In genomic region chr10:101123085-101123814, GRCh38 we compare ENCODE assay signal across 12 cellular contexts. TPM values are rescaled to one million over a fixed set of nuclear protein-coding genes. Genes with fewer than 3 reads are reported as not detected.
DNase-seq lines count a peak whose midpoint lies in the region; ATAC-seq, FAIRE-seq and TF ChIP-seq lines count a peak whose summit lies in the region.
"Had no signal": no experiment of that assay in that cellular context is flagged by ENCODE, and none has a peak within 500 bp of the region (broad histone marks: within the 10 kb centered on the region; RNA-seq: fewer than 3 reads in every experiment).

No MANE protein-coding gene starts in this region.

- H3K27me3 ChIP-seq in A673 (replicated peaks; ENCODE audit: insufficient read depth, low read depth, low read length, poor library complexity) (peaks cover 79% of the 10 kb centered on the region), GM23248 (replicated peaks; ENCODE audit: insufficient read depth) (peaks cover 86% of the 10 kb centered on the region), body of pancreas (peaks cover 0 to 22% of the 10 kb centered on the region in 2 donors), mucosa of rectum (ENCODE audit: control insufficient read depth in 2 of 2, insufficient read depth in 2 of 2, low read length in 2 of 2) (peaks cover 36 to 47% of the 10 kb centered on the region in 2 donors)

- H2AFZ ChIP-seq in GM23248 = no peak overlapping the region

- in situ Hi-C loops in GM23248 (cut with MboI) = no loop called here

- TF ChIP-seq CTCF in A673 (conservative IDR thresholded peaks at IDR 0.05; ENCODE audit: low read depth, low read length) (no peak), body of pancreas (IDR thresholded peaks at IDR 0.05) (no peak)

- CTCF ChIA-PET in A673 (lab: Charles Lee) = interaction anchor here (0.7 to 2.6 kb wide), 2 partner anchors 19 to 56 kb away, joined by 3 to 10 read pairs; no protein-coding TSS in a partner anchor

- BruUV-seq in A673 (replicated peaks; lab: Mats Ljungman, UMichigan) = no TSS peak

- H3K4me2 ChIP-seq in GM23248 (ENCODE audit: unreplicated experiment) = no peak overlapping the region

- DNase-seq in A673 (ENCODE audit: low spot score) (no peak), GM23248 (peak; percentile 16), body of pancreas (peak in 1 of 4 donors; percentile 37), RKO (ENCODE audit: low spot score) (no peak), RCC 7860 (ENCODE audit: low spot score) (no peak), HUDEP-2 (lab: John Stamatoyannopoulos, UW; ENCODE audit: unreplicated experiment in 76 of 76) (no peak)
- DNase-seq in activated CD4-positive, alpha-beta T cell treated with anti-CD3 and anti-CD28 coated beads, Interleukin-2, amount 50 U/mL, for 48 hours = no peak
- DNase-seq: foreskin keratinocyte, GF-D8, NCI-H187, occipital lobe had no signal

- H4K20me1 ChIP-seq in GM23248 (ENCODE audit: insufficient read depth) = no peaks in the 10 kb centered on the region

- no peak for FAIRE-seq in RCC 7860 (lab: Jason Lieb, UNC)

- H3K27ac ChIP-seq in A673 (ENCODE audit: low read depth, low read length, poor library complexity, severe bottlenecking) = no peak overlapping the region
- H3K27ac ChIP-seq in GM23248 = no peak overlapping the region
- no peak overlapping the region for H3K27ac ChIP-seq in body of pancreas
- no peak overlapping the region for H3K27ac ChIP-seq in mucosa of rectum (ENCODE audit: low read depth in 2 of 2, low read length in 2 of 2)
- H3K27ac ChIP-seq: foreskin keratinocyte had no signal

- H3K9me3 ChIP-seq in A673 (ENCODE audit: low read depth, low read length, poor library complexity, severe bottlenecking) (no peaks in the 10 kb centered on the region), GM23248 (ENCODE audit: low read depth) (no peaks in the 10 kb centered on the region), body of pancreas (no peaks in the 10 kb centered on the region), mucosa of rectum (ENCODE audit: control insufficient read depth in 2 of 2, low read length in 2 of 2) (no peaks in the 10 kb centered on the region)

- intact Hi-C loops in A673 (cut with micrococcal nuclease; ENCODE audit: unreplicated experiment) = no loop called here
- intact Hi-C loops in body of pancreas (cut with DNase I) = no loop called here

- POLR2A ChIA-PET in A673 (lab: Charles Lee; ENCODE audit: low non-redundant PET) = no interaction called here

- H3K9ac ChIP-seq in GM23248 = no peak overlapping the region
- peak overlapping the region in 1 of 2 donors; percentile 12 for H3K9ac ChIP-seq in mucosa of rectum (ENCODE audit: low read depth in 1 of 2, low read length in 2 of 2)

- H3K79me2 ChIP-seq in GM23248 (ENCODE audit: insufficient read depth) = no peaks in the 10 kb centered on the region

- 2 to 3% methylated on average over 47 to 52 of the region's 58 CpGs for WGBS in GM23248 (ENCODE audit: low coverage in 1 of 2, low lambda C conversion rate in 2 of 2, missing lambda C conversion rate in 2 of 2), 2 experiments
- 5 to 8% methylated on average over 16 to 58 of the region's 58 CpGs for WGBS in body of pancreas, 2 donors

- no peaks in the 10 kb centered on the region for H3K9me2 ChIP-seq in GM23248 (ENCODE audit: insufficient read depth)

- H3K4me3 ChIP-seq in A673 (ENCODE audit: low read depth, low read length, poor library complexity, severe bottlenecking) (peak overlapping the region; percentile 5), GM23248 (no peak overlapping the region), body of pancreas (no peak overlapping the region), mucosa of rectum (ENCODE audit: low read length in 2 of 2) (peak overlapping the region; percentile 19 to 26)

- peak; percentile 38 for ATAC-seq in body of pancreas
- ATAC-seq: foreskin keratinocyte had no signal

- H3K36me3 ChIP-seq in A673 (ENCODE audit: insufficient read depth, low read length, poor library complexity, severe bottlenecking) = no peaks in the 10 kb centered on the region
- no peaks in the 10 kb centered on the region for H3K36me3 ChIP-seq in GM23248 (ENCODE audit: low read depth)
- no peaks in the 10 kb centered on the region for H3K36me3 ChIP-seq in body of pancreas (replicated peaks in 1 of 2; ENCODE audit: insufficient read depth in 1 of 2, low read depth in 2 of 2)
- no peaks in the 10 kb centered on the region for H3K36me3 ChIP-seq in mucosa of rectum (ENCODE audit: control insufficient read depth in 2 of 2, insufficient read depth in 2 of 2, low read length in 2 of 2)

- TF ChIP-seq POLR2A in body of pancreas (IDR thresholded peaks at IDR 0.05) = no peak

- no peaks in the 10 kb centered on the region for H3K4me1 ChIP-seq in A673 (ENCODE audit: insufficient read depth, low read length, poor library complexity, severe bottlenecking)
- no peaks in the 10 kb centered on the region for H3K4me1 ChIP-seq in GM23248 (ENCODE audit: insufficient read depth)
- H3K4me1 ChIP-seq in body of pancreas = peaks cover 19% of the 10 kb centered on the region
- peaks cover 11 to 21% of the 10 kb centered on the region in 2 donors for H3K4me1 ChIP-seq in mucosa of rectum (ENCODE audit: control insufficient read depth in 2 of 2, insufficient read depth in 2 of 2, low read length in 2 of 2)
- H3K4me1 ChIP-seq: foreskin keratinocyte had no signal

- H3F3A ChIP-seq in GM23248 (ENCODE audit: insufficient read depth) = no peaks in the 10 kb centered on the region

RNA-seq across cellular contexts. Expression of gene TLX1, which starts 7.8 kb away (rescaled TPM):
- total RNA-seq in A673 (2021) (0.17 TPM in 1 of 2 replicates, not detected in the other), body of pancreas (under 1 TPM in 1 of 2 donors, not detected in 1; 0.52 TPM)
- not detected in 2 replicates for total RNA-seq in GM23248 (2014; rRNA removed; shearing (Covaris generic))
- not detected in 2 replicates for polyA plus RNA-seq in GM23248 (2016; fragmentation: Nextera tagmentation; extraction: Ambion mirVana)
- total RNA-seq: foreskin keratinocyte, occipital lobe had no signal
- polyA plus RNA-seq: foreskin keratinocyte had no signal

Comparison
In these comparisons a context has a peak if more than half of its experiments do, and no peak if none do; other contexts are left out.
1. H3K4me3 ChIP-seq: peak in A673 (single experiment) and mucosa of rectum (2 of 2); none in GM23248 (single experiment) and body of pancreas (0 of 2).